Comparison of ENCODE assay signal across 8 cellular contexts in the genomic region with DNA sequence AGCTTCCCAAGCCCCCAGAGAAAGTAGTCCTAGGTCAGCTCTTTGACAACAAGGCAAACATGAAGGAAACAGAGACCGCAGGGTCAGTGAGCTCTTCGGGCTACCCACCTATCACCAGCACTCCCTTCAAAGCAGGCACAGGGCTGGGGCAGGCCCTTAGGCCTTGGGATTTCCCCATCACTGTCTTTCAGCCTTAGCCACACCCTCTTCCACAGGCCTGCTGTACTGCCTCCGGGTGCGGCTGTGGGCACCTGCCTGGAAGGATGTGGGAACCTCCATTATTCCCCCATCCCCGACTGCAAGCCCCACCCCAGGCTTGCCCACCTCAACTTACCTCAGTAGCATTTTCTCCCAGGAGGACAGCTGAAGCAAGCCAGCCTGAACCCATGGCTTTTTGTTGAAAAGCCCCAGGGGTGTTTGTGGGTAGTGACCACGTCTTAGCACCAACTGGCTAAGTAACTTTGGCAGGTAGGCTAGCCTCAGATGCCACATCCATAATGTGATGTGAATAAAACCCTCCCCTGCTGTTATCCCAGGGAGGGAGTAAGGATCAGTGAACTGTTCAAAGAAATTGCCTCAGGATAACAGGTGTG.
A peak's percentile ranks its signal among the peaks of the same experiment; 100 is the strongest.
DNase-seq lines count a peak whose midpoint lies in the region; ATAC-seq and TF ChIP-seq lines count a peak whose summit lies in the region.

No MANE protein-coding gene starts in this region.

- H3K9me3 ChIP-seq in stomach, result no peaks in the 10 kb centered on the region

- intact Hi-C loops in stomach (cut with DNase I; ENCODE audit: low total_unique reads), result no loop called here

- no peaks in the 10 kb centered on the region for H3K27me3 ChIP-seq in stomach

- H3K4me3 ChIP-seq in stomach, result no peak overlapping the region

- H3K4me1 ChIP-seq in stomach, result peaks cover 0 to 17% (median 7%) of the 10 kb centered on the region in 4 donors

- peak; percentile 58 for DNase-seq in activated CD8-positive, alpha-beta memory T cell treated with anti-CD3 and anti-CD28 coated beads, Interleukin-2, amount 50 U/mL, for 48 hours
- peak; percentile 7 to 25 for DNase-seq in stimulated activated CD4-positive, alpha-beta T cell treated with anti-CD3 and anti-CD28 coated beads, Interleukin-1b, Interleukin-23, amount 100 ng/mL, for 4 hours (ENCODE audit: low read depth in 2 of 2)
- DNase-seq in stomach (no peak), COR-L47 (lab: John Stamatoyannopoulos, UW) (no peak), NCI-H2029 (lab: John Stamatoyannopoulos, UW) (no peak), NCI-H345 (lab: John Stamatoyannopoulos, UW) (no peak)

- TF ChIP-seq CTCF in stomach (IDR thresholded peaks at IDR 0.05), result no peak

- TF ChIP-seq POLR2A in stomach (IDR thresholded peaks at IDR 0.05), result no peak

- peak; percentile 98 for ATAC-seq in GM19372 (IDR thresholded peaks at IDR 0.05; ENCODE audit: low read depth, unreplicated experiment)
- peak; percentile 83 for ATAC-seq in HG03103 (IDR thresholded peaks at IDR 0.05; ENCODE audit: low read depth, unreplicated experiment)

- no peak for TF ChIP-seq EP300 in stomach (IDR thresholded peaks at IDR 0.05)

- 53 to 89% (median 64%) methylated on average over 3 to 6 of the region's 6 CpGs for WGBS in stomach, 5 donors

- H3K36me3 ChIP-seq in stomach, result no peaks in the 10 kb centered on the region

- no peak overlapping the region for H3K27ac ChIP-seq in stomach

Comparison
In these comparisons a context has a peak if more than half of its experiments do, and no peak if none do; other contexts are left out.
1. DNase-seq: peak in activated CD8-positive, alpha-beta memory T cell treated with anti-CD3 and anti-CD28 coated beads, Interleukin-2, amount 50 U/mL, for 48 hours (single experiment) and stimulated activated CD4-positive, alpha-beta T cell treated with anti-CD3 and anti-CD28 coated beads, Interleukin-1b, Interleukin-23, amount 100 ng/mL, for 4 hours (2 of 2); none in stomach (single experiment), COR-L47 (single experiment), NCI-H2029 (single experiment) and NCI-H345 (single experiment).